8 cellular contexts compared by ENCODE assay signal in genomic region chr16:4372578-4373355, GRCh38. TPM values are rescaled to one million over a fixed set of nuclear protein-coding genes. Genes with fewer than 3 reads are reported as not detected.
DNase-seq lines count a peak whose midpoint lies in the region; ATAC-seq and TF ChIP-seq lines count a peak whose summit lies in the region.

No MANE protein-coding gene starts in this region.

- POLR2A ChIA-PET in WTC11 (lab: Charles Lee) = interaction anchor here (0.6 to 2.0 kb wide), 8 partner anchors 9 to 104 kb away, joined by 3 to 8 read pairs (median 3); partner anchors contain the start of gene HMOX2

- no peaks in the 10 kb centered on the region for H3K36me3 Mint-ChIP-seq in WTC11

- H3K27ac ChIP-seq in stomach smooth muscle (ENCODE audit: low read length) = peak overlapping the region; percentile 55

- peaks cover 3% of the 10 kb centered on the region for H3K36me3 ChIP-seq in iPS-15b (ENCODE audit: control insufficient read depth, insufficient read depth, low read length)
- no peaks in the 10 kb centered on the region for H3K36me3 ChIP-seq in stomach smooth muscle (ENCODE audit: control insufficient read depth in 2 of 2, insufficient read depth in 2 of 2, low read length in 2 of 2)

- DNase-seq in AG09309 (ENCODE audit: low read depth) = no peak
- peak; percentile 93 for DNase-seq in HuH-7.5 (ENCODE audit: low spot score)
- DNase-seq in WTC11 (ENCODE audit: low spot score) = no peak
- DNase-seq in middle frontal gyrus (ENCODE audit: extremely low spot score, low spot score) = no peak
- DNase-seq in putamen (ENCODE audit: low spot score) = no peak

- peak overlapping the region; percentile 24 for H3K9ac ChIP-seq in iPS-15b (ENCODE audit: low read depth, low read length)
- peak overlapping the region; percentile 47 to 61 for H3K9ac ChIP-seq in stomach smooth muscle (ENCODE audit: low read length in 2 of 2)

- H3K4me3 Mint-ChIP-seq in WTC11 = peak overlapping the region; percentile 83

- ATAC-seq in WTC11 = no peak
- ATAC-seq in HG03520 (IDR thresholded peaks at IDR 0.05; ENCODE audit: unreplicated experiment) = no peak

- no peaks in the 10 kb centered on the region for H3K9me3 ChIP-seq in iPS-15b (ENCODE audit: control insufficient read depth, insufficient read depth, low read length)
- no peaks in the 10 kb centered on the region for H3K9me3 ChIP-seq in stomach smooth muscle (ENCODE audit: control insufficient read depth in 2 of 2, low read length in 2 of 2)

- H3K4me1 Mint-ChIP-seq in WTC11 = peaks cover 36% of the 10 kb centered on the region

- H3K4me1 ChIP-seq in iPS-15b (ENCODE audit: control insufficient read depth, insufficient read depth, low read length) (peaks cover 13% of the 10 kb centered on the region), stomach smooth muscle (ENCODE audit: control insufficient read depth, insufficient read depth, low read length) (peaks cover 68% of the 10 kb centered on the region)

- H3K4me3 ChIP-seq in AG09309 (ENCODE audit: control insufficient read depth, low read depth, low read length) = peak overlapping the region; percentile 99
- H3K4me3 ChIP-seq in iPS-15b (ENCODE audit: low read depth, low read length) = peak overlapping the region; percentile 60
- peak overlapping the region; percentile 74 to 78 for H3K4me3 ChIP-seq in stomach smooth muscle (ENCODE audit: low read length in 2 of 2)

- H3K27me3 Mint-ChIP-seq in WTC11 (ENCODE audit: low read depth) = no peaks in the 10 kb centered on the region

- no peak overlapping the region for H3K27ac Mint-ChIP-seq in WTC11

- no peaks in the 10 kb centered on the region for H3K27me3 ChIP-seq in iPS-15b (ENCODE audit: control insufficient read depth, insufficient read depth, low read length)
- no peaks in the 10 kb centered on the region for H3K27me3 ChIP-seq in stomach smooth muscle (ENCODE audit: control insufficient read depth in 1 of 2, insufficient read depth in 2 of 2, low read length in 2 of 2)

- CTCF ChIA-PET in WTC11 (lab: Charles Lee) = interaction anchor here (0.6 to 11.7 kb wide), 12 partner anchors 8 to 119 kb away, joined by 3 to 273 read pairs (median 5); partner anchors contain the start of gene PAM16

- TF ChIP-seq CTCF in AG09309 (IDR thresholded peaks at IDR 0.05; ENCODE audit: control insufficient read depth, insufficient read depth, low read depth, low read length, missing control alignments) (no peak), WTC11 (IDR thresholded peaks at IDR 0.05) (no peak)

- no peaks in the 10 kb centered on the region for H3K9me3 Mint-ChIP-seq in WTC11

TF ChIP-seq in WTC11, 78 proteins besides CTCF, POLR2A, EP300 and RAD21:
- TF ChIP-seq IRF2 (CRISPR knock-in tag; IDR thresholded peaks at IDR 0.05; ENCODE audit: borderline replicate concordance, low read depth) (no peak), ZNF423 (CRISPR knock-in tag; IDR thresholded peaks at IDR 0.05) (peak; percentile 79), FOXK1 (CRISPR knock-in tag; IDR thresholded peaks at IDR 0.05) (peak; percentile 51; the same call in 1 of the 2 replicates), KAT7 (CRISPR knock-in tag; IDR thresholded peaks at IDR 0.05; ENCODE audit: borderline replicate concordance) (no peak), FOXP4 (CRISPR knock-in tag; IDR thresholded peaks at IDR 0.05) (0 out of 2 replicates have a peak, but pooled peaks have one; percentile 49), CDX4 (CRISPR knock-in tag; IDR thresholded peaks at IDR 0.05; ENCODE audit: borderline replicate concordance) (no peak)

RNA-seq across cellular contexts. Expression of gene VASN, which starts 1.1 kb away (rescaled TPM):
- total RNA-seq in WTC11 (2021) = 8.0 to 9.1 TPM (median 8.3 TPM) in 3 replicates

RNA-seq across cellular contexts. Expression of gene PAM16, which starts 21.6 kb away (rescaled TPM):
- total RNA-seq in WTC11 (2021) = 87.2 to 93.7 TPM (median 88.9 TPM) in 3 replicates

RNA-seq across cellular contexts. Expression of gene CORO7, which starts 43.6 kb away (rescaled TPM):
- total RNA-seq in WTC11 (2021) = 36.7 to 45.5 TPM (median 38.6 TPM) in 3 replicates

RNA-seq across cellular contexts. Expression of gene DNAJA3, which starts 52.9 kb away (rescaled TPM):
- 54.8 to 64.1 TPM (median 56.0 TPM) in 3 replicates for total RNA-seq in WTC11 (2021)

RNA-seq across cellular contexts. Expression of gene GLIS2, which starts 56.9 kb away (rescaled TPM):
- 19.5 to 23.0 TPM (median 20.1 TPM) in 3 replicates for total RNA-seq in WTC11 (2021)
